Comparison of ENCODE assay signal across 13 cellular contexts in genomic region chr12:102043928-102044327, GRCh38. TPM values are rescaled to one million over a fixed set of nuclear protein-coding genes. Genes with fewer than 3 reads are reported as not detected.
DNase-seq lines count a peak whose midpoint lies in the region; ATAC-seq and TF ChIP-seq lines count a peak whose summit lies in the region.
"Had no signal": no experiment of that assay in that cellular context is flagged by ENCODE, and none has a peak within 500 bp of the region (broad histone marks: within the 10 kb centered on the region; RNA-seq: fewer than 3 reads in every experiment).

No MANE protein-coding gene starts in this region.

- H3K9me2 ChIP-seq in PC-3 (replicated peaks; ENCODE audit: low read length) (no peaks in the 10 kb centered on the region), GM23338 (ENCODE audit: insufficient read depth) (no peaks in the 10 kb centered on the region)

- H3K27ac ChIP-seq in PC-3 (ENCODE audit: low read length), result no peak overlapping the region
- H3K27ac ChIP-seq in GM23338 (ENCODE audit: low read depth), result no peak overlapping the region
- H3K27ac ChIP-seq: thyroid gland had no signal

- H3K36me3 Mint-ChIP-seq in activated T-helper 2 cell treated with anti-CD3 and anti-CD28 coated beads, Interferon-gamma antibody, Interleukin-2, Interleukin-4, amounts not matched to agents 10 μg/mL and 5 μg/mL and 100 μg/mL, durations not matched to agents 14 hours and 24 hours and 36 hours (ENCODE audit: low read depth), result peaks cover 19% of the 10 kb centered on the region
- H3K36me3 Mint-ChIP-seq in effector memory CD8-positive, alpha-beta T cell (ENCODE audit: insufficient read depth), result peaks cover 60% of the 10 kb centered on the region
- no peaks in the 10 kb centered on the region for H3K36me3 Mint-ChIP-seq in GM23338 (ENCODE audit: low read depth)

- H2AFZ ChIP-seq in PC-3 (ENCODE audit: low read length) (no peak overlapping the region), GM23338 (no peak overlapping the region)

- H3K36me3 ChIP-seq in PC-3 (ENCODE audit: low read depth, low read length), result no peaks in the 10 kb centered on the region
- no peaks in the 10 kb centered on the region for H3K36me3 ChIP-seq in GM23338 (ENCODE audit: insufficient read depth)

- POLR2A ChIA-PET in PC-3 (lab: Charles Lee; ENCODE audit: unreplicated experiment), result no interaction called here

- peak; percentile 27 for DNase-seq in activated T-helper 2 cell treated with anti-CD3 and anti-CD28 coated beads, Interferon-gamma antibody, Interleukin-2, Interleukin-4, amounts not matched to agents 10 μg/mL and 5 μg/mL and 100 μg/mL, durations not matched to agents 14 hours and 24 hours and 36 hours (ENCODE audit: low spot score)
- no peak for DNase-seq in PC-3
- DNase-seq in effector memory CD8-positive, alpha-beta T cell, result no peak
- no peak for DNase-seq in GM23338 (ENCODE audit: low spot score)
- DNase-seq in D341Med (ENCODE audit: low spot score), result no peak
- DNase-seq: activated T-cell treated with anti-CD3 and anti-CD28 coated beads, Interleukin-2, amount 50 U/mL, for 1 hour; NCI-H1694; stimulated activated CD4-positive, alpha-beta T cell treated with anti-CD3 and anti-CD28 coated beads, Interleukin-1b, Interleukin-23, amount 100 ng/mL, for 48 hours; thyroid gland had no signal

- peaks cover 15% of the 10 kb centered on the region for H3K4me1 Mint-ChIP-seq in activated T-helper 2 cell treated with anti-CD3 and anti-CD28 coated beads, Interferon-gamma antibody, Interleukin-2, Interleukin-4, amounts not matched to agents 10 μg/mL and 5 μg/mL and 100 μg/mL, durations not matched to agents 14 hours and 24 hours and 36 hours (ENCODE audit: low read depth)
- peaks cover 0 to 3% of the 10 kb centered on the region in 2 donors for H3K4me1 Mint-ChIP-seq in effector memory CD8-positive, alpha-beta T cell (ENCODE audit: low read depth in 2 of 2)
- H3K4me1 Mint-ChIP-seq in GM23338, result no peaks in the 10 kb centered on the region
- H3K4me1 Mint-ChIP-seq: nephron had no signal

- H3K4me2 ChIP-seq in PC-3 (ENCODE audit: low read length) (no peak overlapping the region), GM23338 (no peak overlapping the region)

- ATAC-seq in GM18517 (IDR thresholded peaks at IDR 0.05; ENCODE audit: unreplicated experiment) (peak; percentile 86), GM19455 (IDR thresholded peaks at IDR 0.05; ENCODE audit: unreplicated experiment) (peak; percentile 86), HG03025 (IDR thresholded peaks at IDR 0.05; ENCODE audit: low FRiP score, unreplicated experiment) (peak; percentile 88), PC-3 (no peak), GM23338 (no peak)
- no peak for ATAC-seq in effector memory CD8-positive, alpha-beta T cell (replicated peaks)

- H3K27me3 ChIP-seq in PC-3 (ENCODE audit: low read length) (no peaks in the 10 kb centered on the region), GM23338 (ENCODE audit: insufficient read depth) (no peaks in the 10 kb centered on the region)
- H3K27me3 ChIP-seq: thyroid gland had no signal

- intact Hi-C loops in activated T-helper 2 cell treated with anti-CD3 and anti-CD28 coated beads, Interferon-gamma antibody, Interleukin-2, Interleukin-4, amounts not matched to agents 10 μg/mL and 5 μg/mL and 100 μg/mL, durations not matched to agents 14 hours and 24 hours and 36 hours (cut with micrococcal nuclease), result no loop called here
- intact Hi-C loops in PC-3 (cut with micrococcal nuclease), result no loop called here

- no TSS peak for BruUV-seq in PC-3 (replicated peaks; lab: Mats Ljungman, UMichigan)

- no peak overlapping the region for H3K4me3 Mint-ChIP-seq in activated T-helper 2 cell treated with anti-CD3 and anti-CD28 coated beads, Interferon-gamma antibody, Interleukin-2, Interleukin-4, amounts not matched to agents 10 μg/mL and 5 μg/mL and 100 μg/mL, durations not matched to agents 14 hours and 24 hours and 36 hours (ENCODE audit: low read depth)
- no peak overlapping the region for H3K4me3 Mint-ChIP-seq in effector memory CD8-positive, alpha-beta T cell
- H3K4me3 Mint-ChIP-seq in GM23338, result no peak overlapping the region
- H3K4me3 Mint-ChIP-seq: nephron had no signal

- H3F3A ChIP-seq in PC-3 (ENCODE audit: low read length, unreplicated experiment) (no peaks in the 10 kb centered on the region), GM23338 (replicated peaks; ENCODE audit: low read depth) (no peaks in the 10 kb centered on the region)

- H3K27ac Mint-ChIP-seq in activated T-helper 2 cell treated with anti-CD3 and anti-CD28 coated beads, Interferon-gamma antibody, Interleukin-2, Interleukin-4, amounts not matched to agents 10 μg/mL and 5 μg/mL and 100 μg/mL, durations not matched to agents 14 hours and 24 hours and 36 hours, result peak overlapping the region; percentile 61
- H3K27ac Mint-ChIP-seq in effector memory CD8-positive, alpha-beta T cell, result peak overlapping the region in 1 of 2 donors; percentile 32
- H3K27ac Mint-ChIP-seq in GM23338, result no peak overlapping the region
- H3K27ac Mint-ChIP-seq: nephron had no signal

- H3K9me3 Mint-ChIP-seq in activated T-helper 2 cell treated with anti-CD3 and anti-CD28 coated beads, Interferon-gamma antibody, Interleukin-2, Interleukin-4, amounts not matched to agents 10 μg/mL and 5 μg/mL and 100 μg/mL, durations not matched to agents 14 hours and 24 hours and 36 hours, result no peaks in the 10 kb centered on the region
- no peaks in the 10 kb centered on the region for H3K9me3 Mint-ChIP-seq in effector memory CD8-positive, alpha-beta T cell
- no peaks in the 10 kb centered on the region for H3K9me3 Mint-ChIP-seq in GM23338
- H3K9me3 Mint-ChIP-seq: nephron had no signal

- CTCF ChIA-PET in PC-3 (lab: Charles Lee), result no interaction called here

- H3K79me2 ChIP-seq in PC-3 (ENCODE audit: low read length), result no peaks in the 10 kb centered on the region
- H3K79me2 ChIP-seq in GM23338 (replicated peaks; ENCODE audit: insufficient read depth), result no peaks in the 10 kb centered on the region

- H3K9ac ChIP-seq in PC-3 (ENCODE audit: low read length), result no peak overlapping the region

- H3K4me1 ChIP-seq in PC-3 (ENCODE audit: insufficient read depth, low read length) (no peaks in the 10 kb centered on the region), GM23338 (ENCODE audit: insufficient read depth) (no peaks in the 10 kb centered on the region)
- H3K4me1 ChIP-seq: thyroid gland had no signal

- no peaks in the 10 kb centered on the region for H3K9me3 ChIP-seq in PC-3 (ENCODE audit: low read length)
- H3K9me3 ChIP-seq: thyroid gland had no signal

- no peaks in the 10 kb centered on the region for H3K27me3 Mint-ChIP-seq in activated T-helper 2 cell treated with anti-CD3 and anti-CD28 coated beads, Interferon-gamma antibody, Interleukin-2, Interleukin-4, amounts not matched to agents 10 μg/mL and 5 μg/mL and 100 μg/mL, durations not matched to agents 14 hours and 24 hours and 36 hours (ENCODE audit: low read depth)
- H3K27me3 Mint-ChIP-seq in effector memory CD8-positive, alpha-beta T cell, result no peaks in the 10 kb centered on the region
- no peaks in the 10 kb centered on the region for H3K27me3 Mint-ChIP-seq in GM23338 (ENCODE audit: insufficient read depth, low read depth, poor library complexity)

- no peak for TF ChIP-seq CTCF in PC-3 (conservative IDR thresholded peaks at IDR 0.05; ENCODE audit: low read depth, low read length)
- no peak for TF ChIP-seq CTCF in GM23338 (conservative IDR thresholded peaks at IDR 0.05; ENCODE audit: low read depth in 2 of 2)

- no peak overlapping the region for H3K4me3 ChIP-seq in PC-3 (ENCODE audit: low read length)
- no peak overlapping the region for H3K4me3 ChIP-seq in GM23338
- H3K4me3 ChIP-seq: thyroid gland had no signal

- no peaks in the 10 kb centered on the region for H4K20me1 ChIP-seq in PC-3 (ENCODE audit: low read length)
- no peaks in the 10 kb centered on the region for H4K20me1 ChIP-seq in GM23338 (replicated peaks; ENCODE audit: insufficient read depth)

TF ChIP-seq in GM23338, 12 proteins besides CTCF, POLR2A, EP300 and RAD21 (continues in another document):
- TF ChIP-seq ZNF114 (CRISPR knock-in tag; IDR thresholded peaks at IDR 0.05), result no peak
- TF ChIP-seq REST (IDR thresholded peaks at IDR 0.05; ENCODE audit: unreplicated experiment), result no peak
- no peak for TF ChIP-seq STAT1 (IDR thresholded peaks at IDR 0.05; ENCODE audit: unreplicated experiment)
- TF ChIP-seq JUNB (IDR thresholded peaks at IDR 0.05; ENCODE audit: unreplicated experiment), result no peak
- no peak for TF ChIP-seq NANOG (IDR thresholded peaks at IDR 0.05; ENCODE audit: borderline replicate concordance)
- TF ChIP-seq EZH2 (IDR thresholded peaks at IDR 0.05; ENCODE audit: low read depth, unreplicated experiment), result no peak

RNA-seq across cellular contexts. Expression of gene WASHC3, which starts 17.9 kb away (rescaled TPM):
- 34.0 and 39.0 TPM in 2 replicates for total RNA-seq in activated T-helper 2 cell treated with anti-CD3 and anti-CD28 coated beads, Interferon-gamma antibody, Interleukin-2, Interleukin-4, amounts not matched to agents 10 μg/mL and 5 μg/mL and 100 μg/mL, durations not matched to agents 14 hours and 24 hours and 36 hours
- 24.9 and 34.4 TPM in 2 replicates for total RNA-seq in PC-3 (2014; rRNA removed)
- total RNA-seq in GM23338 (2014; rRNA removed; shearing (Covaris generic)), result 6.6 and 7.5 TPM in 2 replicates
- polyA plus RNA-seq in GM23338 (2016; fragmentation: Nextera tagmentation; extraction: Ambion mirVana), result 18.4 and 24.6 TPM in 2 replicates

Comparison
In these comparisons a context has a peak if more than half of its experiments do, and no peak if none do; other contexts are left out.
1. ATAC-seq: peak in GM18517 (single experiment), GM19455 (single experiment) and HG03025 (single experiment); none in PC-3 (single experiment), effector memory CD8-positive, alpha-beta T cell (single experiment) and GM23338 (single experiment).